In genomic region chr18:49788327-49788908, GRCh38 we compare ENCODE assay signal across 9 cellular contexts. TPM values are rescaled to one million over a fixed set of nuclear protein-coding genes. Genes with fewer than 3 reads are reported as not detected.
A peak's percentile ranks its signal among the peaks of the same experiment; 100 is the strongest.
DNase-seq lines count a peak whose midpoint lies in the region; TF ChIP-seq lines count a peak whose summit lies in the region.
"Had no signal": no experiment of that assay in that cellular context is flagged by ENCODE, and none has a peak within 500 bp of the region (broad histone marks: within the 10 kb centered on the region; RNA-seq: fewer than 3 reads in every experiment).

No MANE protein-coding gene starts in this region.

- CTCF ChIA-PET in HEK293T (lab: Yijun Ruan, JAX), result no interaction called here

- DNase-seq in HEK293T (ENCODE audit: extremely low spot score) (no peak), lung microvascular endothelial cell (ENCODE audit: low read depth in 2 of 2) (peak; percentile 62 to 64), MG63 (no peak), glomerular visceral epithelial cell (ENCODE audit: extremely low spot score) (no peak), Kasumi-1 (lab: John Stamatoyannopoulos, UW) (no peak), posterior cingulate gyrus (no peak)
- DNase-seq: activated CD4-positive, alpha-beta T cell treated with anti-CD3 and anti-CD28 coated beads, Interleukin-2, amount 50 U/mL, for 1 hour had no signal

- POLR2A ChIA-PET in HEK293T (lab: Yijun Ruan, JAX), result interaction anchor here (1.0 kb wide), 1 partner anchor 24 kb away, joined by 3 read pairs; no protein-coding TSS in a partner anchor

- peak overlapping the region; percentile 23; the same call in 1 of the 2 replicates for H3K4me3 ChIP-seq in GM08714 (ENCODE audit: low read length)
- H3K4me3 ChIP-seq in WI38 (ENCODE audit: low read depth, low read length), result peak overlapping the region; percentile 21
- H3K4me3 ChIP-seq in MG63, result no peak overlapping the region

- no peaks in the 10 kb centered on the region for H3K9me3 ChIP-seq in MG63

- no peaks in the 10 kb centered on the region for H3K27me3 ChIP-seq in MG63

- peaks cover 68% of the 10 kb centered on the region for H3K36me3 ChIP-seq in MG63

- no peak for TF ChIP-seq CTCF in WI38 (IDR thresholded peaks at IDR 0.05; ENCODE audit: low read depth, low read length)

- intact Hi-C loops in posterior cingulate gyrus (cut with DNase I), result loop anchor here (10.0 kb wide), 1 partner anchor 66 kb away; no protein-coding TSS in a partner anchor

TF ChIP-seq in HEK293T, 16 proteins besides CTCF, POLR2A, EP300 and RAD21:
- TF ChIP-seq PKNOX1 (IDR thresholded peaks at IDR 0.05), result peak; percentile 21; the same call in 1 of the 2 replicates
- no peak for TF ChIP-seq ARNT (IDR thresholded peaks at IDR 0.05)
TF ChIP-seq in HEK293T: peak in this region for 1.

RNA-seq across cellular contexts. Expression of gene ACAA2, which starts 24.9 kb away (rescaled TPM):
- 13.5 and 20.0 TPM in 2 replicates for total RNA-seq in lung microvascular endothelial cell
- 109 and 120 TPM in 2 replicates for total RNA-seq in MG63 (2014; rRNA removed; shearing (Covaris generic); ENCODE audit: low replicate concordance)

Comparison
In these comparisons a context has a peak if more than half of its experiments do, and no peak if none do; other contexts are left out.
1. DNase-seq: peak in lung microvascular endothelial cell (2 of 2); none in HEK293T (single experiment), MG63 (single experiment), glomerular visceral epithelial cell (single experiment), Kasumi-1 (0 of 2) and posterior cingulate gyrus (0 of 10).